8 cellular contexts compared by ENCODE assay signal in genomic region chr16:15642557-15643452, GRCh38. TPM values are rescaled to one million over a fixed set of nuclear protein-coding genes. Genes with fewer than 3 reads are reported as not detected.
DNase-seq lines count a peak whose midpoint lies in the region; ATAC-seq and TF ChIP-seq lines count a peak whose summit lies in the region.

A gene with protein sequence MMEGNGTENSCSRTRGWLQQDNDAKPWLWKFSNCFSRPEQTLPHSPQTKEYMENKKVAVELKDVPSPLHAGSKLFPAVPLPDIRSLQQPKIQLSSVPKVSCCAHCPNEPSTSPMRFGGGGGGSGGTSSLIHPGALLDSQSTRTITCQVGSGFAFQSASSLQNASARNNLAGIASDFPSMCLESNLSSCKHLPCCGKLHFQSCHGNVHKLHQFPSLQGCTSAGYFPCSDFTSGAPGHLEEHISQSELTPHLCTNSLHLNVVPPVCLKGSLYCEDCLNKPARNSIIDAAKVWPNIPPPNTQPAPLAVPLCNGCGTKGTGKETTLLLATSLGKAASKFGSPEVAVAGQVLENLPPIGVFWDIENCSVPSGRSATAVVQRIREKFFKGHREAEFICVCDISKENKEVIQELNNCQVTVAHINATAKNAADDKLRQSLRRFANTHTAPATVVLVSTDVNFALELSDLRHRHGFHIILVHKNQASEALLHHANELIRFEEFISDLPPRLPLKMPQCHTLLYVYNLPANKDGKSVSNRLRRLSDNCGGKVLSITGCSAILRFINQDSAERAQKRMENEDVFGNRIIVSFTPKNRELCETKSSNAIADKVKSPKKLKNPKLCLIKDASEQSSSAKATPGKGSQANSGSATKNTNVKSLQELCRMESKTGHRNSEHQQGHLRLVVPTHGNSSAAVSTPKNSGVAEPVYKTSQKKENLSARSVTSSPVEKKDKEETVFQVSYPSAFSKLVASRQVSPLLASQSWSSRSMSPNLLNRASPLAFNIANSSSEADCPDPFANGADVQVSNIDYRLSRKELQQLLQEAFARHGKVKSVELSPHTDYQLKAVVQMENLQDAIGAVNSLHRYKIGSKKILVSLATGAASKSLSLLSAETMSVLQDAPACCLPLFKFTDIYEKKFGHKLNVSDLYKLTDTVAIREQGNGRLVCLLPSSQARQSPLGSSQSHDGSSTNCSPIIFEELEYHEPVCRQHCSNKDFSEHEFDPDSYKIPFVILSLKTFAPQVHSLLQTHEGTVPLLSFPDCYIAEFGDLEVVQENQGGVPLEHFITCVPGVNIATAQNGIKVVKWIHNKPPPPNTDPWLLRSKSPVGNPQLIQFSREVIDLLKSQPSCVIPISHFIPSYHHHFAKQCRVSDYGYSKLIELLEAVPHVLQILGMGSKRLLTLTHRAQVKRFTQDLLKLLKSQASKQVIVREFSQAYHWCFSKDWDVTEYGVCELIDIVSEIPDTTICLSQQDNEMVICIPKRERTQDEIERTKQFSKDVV (N-terminal part only) (minus strand): TSS chr16:15643154. CDS start chr16:15639233, 3,921 bp downstream.

- peak within 1 kb of the TSS; percentile 87 for H3K27ac Mint-ChIP-seq in activated naive CD8-positive, alpha-beta T cell treated with anti-CD3 and anti-CD28 coated beads, Interleukin-2, amount 50 U/mL, for 24 hours

- peak within 1 kb of the TSS; percentile 80 for H3K4ac ChIP-seq in trophoblast cell (ENCODE audit: low read depth, low read length)

- H4K8ac ChIP-seq in trophoblast cell (ENCODE audit: low read depth, low read length), result peak within 1 kb of the TSS; percentile 96

- peak within 1 kb of the TSS; percentile 90 for H3K4me3 Mint-ChIP-seq in activated naive CD8-positive, alpha-beta T cell treated with anti-CD3 and anti-CD28 coated beads, Interleukin-2, amount 50 U/mL, for 24 hours

- H3K9me3 ChIP-seq in trophoblast cell (ENCODE audit: insufficient read depth, low read depth, low read length) (no peaks in the 10 kb centered on the region), tibial nerve (no peaks in the 10 kb centered on the region)

- H3K27me3 Mint-ChIP-seq in activated naive CD8-positive, alpha-beta T cell treated with anti-CD3 and anti-CD28 coated beads, Interleukin-2, amount 50 U/mL, for 24 hours, result no peaks in the 10 kb centered on the region

- H3K27me3 ChIP-seq in trophoblast cell (ENCODE audit: insufficient read depth, low read length) (no peaks in the 10 kb centered on the region), tibial nerve (no peaks in the 10 kb centered on the region)

- H2BK12ac ChIP-seq in trophoblast cell (ENCODE audit: low read length), result no peak within 1 kb of the TSS

- H3K14ac ChIP-seq in trophoblast cell (ENCODE audit: low read length), result peak within 1 kb of the TSS; percentile 89

- DNase-seq in NCI-H1436 (lab: John Stamatoyannopoulos, UW) (peak; percentile 94), SW480 (ENCODE audit: low spot score) (peak; percentile 93), Right ventricle myocardium superior (peak; percentile 99), trophoblast cell (peak; percentile 95 to 98), tibial nerve (ENCODE audit: low spot score in 2 of 2) (peak; percentile 98)
- peak; percentile 100 for DNase-seq in activated naive CD8-positive, alpha-beta T cell treated with anti-CD3 and anti-CD28 coated beads, Interleukin-2, amount 50 U/mL, for 24 hours

- TF ChIP-seq EP300 in tibial nerve (IDR thresholded peaks at IDR 0.05), result peak; percentile 80 to 100

- peaks cover 67% of the 10 kb centered on the region for H3K4me1 Mint-ChIP-seq in activated naive CD8-positive, alpha-beta T cell treated with anti-CD3 and anti-CD28 coated beads, Interleukin-2, amount 50 U/mL, for 24 hours

- H2AK5ac ChIP-seq in trophoblast cell (ENCODE audit: low read length), result peak within 1 kb of the TSS; percentile 79

- peak within 1 kb of the TSS; percentile 64 for H2BK120ac ChIP-seq in trophoblast cell (ENCODE audit: insufficient read depth, low read length, poor library complexity)

- H4K12ac ChIP-seq in trophoblast cell (ENCODE audit: low read depth, low read length), result peak within 1 kb of the TSS; percentile 95

- peaks cover 6% of the 10 kb centered on the region for H3K79me1 ChIP-seq in trophoblast cell (ENCODE audit: low read length)

- TF ChIP-seq CTCF in GM12873 (IDR thresholded peaks at IDR 0.05; ENCODE audit: insufficient read depth, low read depth, low read length, missing control alignments) (peak; percentile 55), tibial nerve (IDR thresholded peaks at IDR 0.05) (peak; percentile 12 to 41 (median 32))

- peak within 1 kb of the TSS; percentile 87 for H2BK5ac ChIP-seq in trophoblast cell (ENCODE audit: low read depth, low read length, poor library complexity)

- peak within 1 kb of the TSS; percentile 90 for H2AFZ ChIP-seq in trophoblast cell (ENCODE audit: insufficient read depth, low read length, poor library complexity)

- H3K9ac ChIP-seq in trophoblast cell (ENCODE audit: low read length), result peak within 1 kb of the TSS; percentile 98

- no CpG with 5 or more reads among the region's 63 CpGs for WGBS in trophoblast cell (ENCODE audit: extremely low coverage, insufficient coverage, insufficient read length)
- WGBS in tibial nerve, 2 donors, result 0 to 1% methylated on average over 28 to 59 of the region's 63 CpGs

- intact Hi-C loops in Right ventricle myocardium superior (cut with DNase I), result no loop called here

- peaks cover 4% of the 10 kb centered on the region in 2 experiments for H3K4me1 ChIP-seq in trophoblast cell (ENCODE audit: control insufficient read depth in 1 of 2, insufficient read depth in 2 of 2, low read length in 2 of 2)
- H3K4me1 ChIP-seq in tibial nerve, result peaks cover 0 to 38% (median 22%) of the 10 kb centered on the region in 4 donors

- H3K36me3 ChIP-seq in trophoblast cell (ENCODE audit: control insufficient read depth in 1 of 2, insufficient read depth in 2 of 2, low read length in 2 of 2) (peaks cover 6 to 10% of the 10 kb centered on the region in 2 experiments), tibial nerve (peaks cover 0 to 14% (median 0%) of the 10 kb centered on the region in 3 donors)

- peaks cover 5% of the 10 kb centered on the region for H3K79me2 ChIP-seq in trophoblast cell (ENCODE audit: control insufficient read depth, insufficient read depth, low read length, poor library complexity)

- H3K27ac ChIP-seq in trophoblast cell (ENCODE audit: low read depth, low read length), result peak within 1 kb of the TSS; percentile 92
- H3K27ac ChIP-seq in tibial nerve, result peak within 1 kb of the TSS; percentile 95 to 100 (median 98)

- H3K23ac ChIP-seq in trophoblast cell (ENCODE audit: low read length), result no peak within 1 kb of the TSS

- no peaks in the 10 kb centered on the region for H3K9me3 Mint-ChIP-seq in activated naive CD8-positive, alpha-beta T cell treated with anti-CD3 and anti-CD28 coated beads, Interleukin-2, amount 50 U/mL, for 24 hours

- H3K4me2 ChIP-seq in trophoblast cell (ENCODE audit: low read length), result peak within 1 kb of the TSS; percentile 83

- peak within 1 kb of the TSS; percentile 91 for H3K18ac ChIP-seq in trophoblast cell (ENCODE audit: low read length)

- peaks cover 16% of the 10 kb centered on the region for H3K36me3 Mint-ChIP-seq in activated naive CD8-positive, alpha-beta T cell treated with anti-CD3 and anti-CD28 coated beads, Interleukin-2, amount 50 U/mL, for 24 hours (ENCODE audit: low read depth)

- peak within 1 kb of the TSS; percentile 95 for H4K91ac ChIP-seq in trophoblast cell (ENCODE audit: low read depth, low read length)

- peak; percentile 100 for TF ChIP-seq POLR2A in tibial nerve (IDR thresholded peaks at IDR 0.05)

- ATAC-seq in HG02798 (IDR thresholded peaks at IDR 0.05; ENCODE audit: poor library complexity, unreplicated experiment) (peak; percentile 66), Right ventricle myocardium superior (ENCODE audit: poor library complexity) (peak; percentile 99)
- peak; percentile 77 for ATAC-seq in activated naive CD8-positive, alpha-beta T cell treated with anti-CD3 and anti-CD28 coated beads, Interleukin-2, amount 50 U/mL, for 24 hours

- H3K4me3 ChIP-seq in trophoblast cell (ENCODE audit: low read depth, low read length), result peak within 1 kb of the TSS; percentile 98
- H3K4me3 ChIP-seq in tibial nerve, result peak within 1 kb of the TSS; percentile 77 to 90 (median 86)

RNA-seq across cellular contexts. Expression of the gene that starts here (rescaled TPM):
- 45.2 TPM for total RNA-seq in Right ventricle myocardium superior
- 18.2 and 20.2 TPM in 2 replicates for polyA plus RNA-seq in trophoblast cell (2013)
- 10 to 100 TPM; 44.6 to 57.5 (median 54.4) TPM for total RNA-seq in tibial nerve

Comparison
In these comparisons a context has a peak if more than half of its experiments do, and no peak if none do; other contexts are left out.
1. Peak in every context shown above with its lines: DNase-seq, ATAC-seq, H3K4me3 ChIP-seq and H3K27ac ChIP-seq.